ENCODE assay signal across 1 cellular context in genomic region chr11:8779107-8779506, GRCh38.
TF ChIP-seq lines count a peak whose summit lies in the region.

No MANE protein-coding gene starts in this region.

TF ChIP-seq in endothelial cell of umbilical vein, 7 proteins besides CTCF, POLR2A, EP300 and RAD21 (continued from another document):
- TF ChIP-seq EZH2 (IDR thresholded peaks at IDR 0.05; ENCODE audit: borderline replicate concordance, low read depth, low read length, severe bottlenecking) (no peak), MAX (IDR thresholded peaks at IDR 0.05; ENCODE audit: insufficient read depth, insufficient read length) (no peak), FOS (IDR thresholded peaks at IDR 0.05; ENCODE audit: borderline replicate concordance, insufficient read depth, low read length) (no peak), POLR2AphosphoS5 (IDR thresholded peaks at IDR 0.05; ENCODE audit: insufficient read depth, low read depth, low read length) (no peak)
